In genomic region chr1:45355683-45356082, GRCh38 we compare ENCODE assay signal across 15 cellular contexts.
"Had no signal": no experiment of that assay in that cellular context is flagged by ENCODE, and none has a peak within 500 bp of the region (broad histone marks: within the 10 kb centered on the region; RNA-seq: fewer than 3 reads in every experiment).

No MANE protein-coding gene starts in this region.

- ATAC-seq: body of pancreas; naive thymus-derived CD8-positive, alpha-beta T cell had no signal

- H3K4me2 ChIP-seq: hepatocyte had no signal

- H3K9me3 ChIP-seq: body of pancreas, esophagus squamous epithelium, sigmoid colon, thyroid gland had no signal

- H3K4me3 ChIP-seq: body of pancreas, esophagus squamous epithelium, hepatocyte, sigmoid colon, thyroid gland had no signal

- H3K27me3 ChIP-seq: body of pancreas, esophagus squamous epithelium, hepatocyte, sigmoid colon, thyroid gland had no signal

- DNase-seq: activated CD4-positive, alpha-beta T cell treated with anti-CD3 and anti-CD28 coated beads for 1 hour; activated CD4-positive, alpha-beta T cell treated with anti-CD3 and anti-CD28 coated beads, Interleukin-2, amount 50 U/mL, for 4 hours; activated gamma-delta T cell treated with Interleukin-2 at 50 U/mL for 16 hours; activated naive CD8-positive, alpha-beta T cell treated with anti-CD3 and anti-CD28 coated beads, Interleukin-2, amount 10 ng/mL, durations not matched to agents 7 days and 5 days; body of pancreas; caudate nucleus; esophagus squamous epithelium; naive thymus-derived CD8-positive, alpha-beta T cell; sigmoid colon; stimulated activated CD8-positive, alpha-beta memory T cell treated with anti-CD3 and anti-CD28 coated beads, Interleukin-4, amount 100 ng/mL, for 48 hours; stimulated activated naive CD4-positive, alpha-beta T cell treated with Interleukin-2 at 50 U/mL for 16 hours; thyroid gland; WERI-Rb-1 had no signal

- H3K36me3 ChIP-seq: sigmoid colon, thyroid gland, WERI-Rb-1 had no signal

- H3K27ac ChIP-seq: body of pancreas, hepatocyte, sigmoid colon, thyroid gland, WERI-Rb-1 had no signal

- FAIRE-seq: colon had no signal

- H2AFZ ChIP-seq: hepatocyte had no signal
